In the genomic region with DNA sequence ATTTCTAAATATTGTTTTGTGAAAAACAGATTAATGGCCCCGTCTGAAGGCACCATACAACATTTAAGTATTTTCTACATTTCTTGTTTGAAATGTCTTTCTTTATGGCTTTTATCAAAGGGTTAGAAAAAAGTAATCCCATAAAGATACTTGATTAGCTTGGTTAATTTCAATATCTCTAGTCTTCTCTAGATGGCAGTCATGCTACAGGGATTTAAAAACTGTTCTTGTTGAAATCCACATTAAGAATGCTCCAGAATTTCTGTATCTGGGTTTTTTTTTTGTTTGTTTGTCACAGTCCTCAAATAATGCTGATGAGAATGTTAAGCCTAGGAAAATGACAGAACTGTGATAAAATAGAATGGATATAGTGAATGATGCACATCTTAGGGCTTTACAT, we compare ENCODE assay signal across 9 cellular contexts.
DNase-seq lines count a peak whose midpoint lies in the region; TF ChIP-seq lines count a peak whose summit lies in the region.
"Had no signal": no experiment of that assay in that cellular context is flagged by ENCODE, and none has a peak within 500 bp of the region (broad histone marks: within the 10 kb centered on the region; RNA-seq: fewer than 3 reads in every experiment).

No MANE protein-coding gene starts in this region.

- H3K36me3 ChIP-seq in adrenal gland (replicated peaks in 1 of 2) = no peaks in the 10 kb centered on the region

- H3K4me3 ChIP-seq in lower leg skin (ENCODE audit: low read depth, poor library complexity, severe bottlenecking) (no peak overlapping the region), adrenal gland (no peak overlapping the region)

- TF ChIP-seq POLR2A in lower leg skin (IDR thresholded peaks at IDR 0.05) (no peak), adrenal gland (IDR thresholded peaks at IDR 0.05) (no peak)

- no peaks in the 10 kb centered on the region for H3K27me3 ChIP-seq in adrenal gland

- intact Hi-C loops in lower leg skin (cut with DNase I; ENCODE audit: low total_unique reads) (no loop called here), adrenal gland (cut with DNase I) (no loop called here)

- no peak for TF ChIP-seq CTCF in lower leg skin (IDR thresholded peaks at IDR 0.05)
- TF ChIP-seq CTCF in adrenal gland (IDR thresholded peaks at IDR 0.05) = peak in 1 of 6 experiments; percentile 9

- H3K27ac ChIP-seq in adrenal gland = no peak overlapping the region

- DNase-seq in NCI-H82 (lab: John Stamatoyannopoulos, UW) (peak; percentile 9), NCI-H82 treated with DMSO at 0.1 percent for 48 hours (lab: John Stamatoyannopoulos, UW; ENCODE audit: unreplicated experiment) (no peak), RKO (ENCODE audit: low spot score) (peak; percentile 55), fibroblast of peridontal ligament (ENCODE audit: extremely low read depth) (peak; percentile 51), superior temporal gyrus (ENCODE audit: extremely low spot score) (peak; percentile 31), lower leg skin (ENCODE audit: low spot score in 2 of 2) (no peak), adrenal gland (no peak), HuH-7 (ENCODE audit: low spot score) (no peak)
- DNase-seq: NCI-H2227 treated with DMSO at 0.1 percent for 48 hours had no signal

- WGBS in lower leg skin, 2 donors = 29 to 46% methylated on average over 1 of the region's 1 CpG
- WGBS in adrenal gland, 4 donors = 49 to 70% (median 58%) methylated on average over 1 of the region's 1 CpG

- H3K4me1 ChIP-seq in adrenal gland (replicated peaks in 1 of 2) = no peaks in the 10 kb centered on the region

- H3K9me3 ChIP-seq in adrenal gland (replicated peaks in 1 of 3) = no peaks in the 10 kb centered on the region

Comparison
In these comparisons a context has a peak if more than half of its experiments do, and no peak if none do; other contexts are left out.
1. DNase-seq: peak in NCI-H82 (single experiment), RKO (single experiment), fibroblast of peridontal ligament (single experiment) and superior temporal gyrus (single experiment); none in NCI-H82 treated with DMSO at 0.1 percent for 48 hours (single experiment), lower leg skin (0 of 2), adrenal gland (0 of 7) and HuH-7 (single experiment).